In genomic region chr11:102722804-102723203, GRCh38 we compare ENCODE assay signal across 22 cellular contexts. TPM values are rescaled to one million over a fixed set of nuclear protein-coding genes. Genes with fewer than 3 reads are reported as not detected.
"Had no signal": no experiment of that assay in that cellular context is flagged by ENCODE, and none has a peak within 500 bp of the region (broad histone marks: within the 10 kb centered on the region; RNA-seq: fewer than 3 reads in every experiment).

No MANE protein-coding gene starts in this region.

- DNase-seq: activated CD4-positive, CD25-positive, alpha-beta regulatory T cell treated with anti-CD3 and anti-CD28 coated beads, Interleukin-2, amount 50 U/mL, for 72 hours; activated naive CD4-positive, alpha-beta T cell; activated T-cell treated with anti-CD3 and anti-CD28 coated beads for 4 hours; anterior cingulate cortex; cerebellar nuclear complex; dermis blood vessel endothelial cell; effector memory CD8-positive, alpha-beta T cell; foreskin keratinocyte; left ventricle myocardium superior; mesenchymal stem cell; nucleus accumbens; posterior cingulate gyrus; stimulated activated CD4-positive, alpha-beta T cell treated with anti-CD3 and anti-CD28 coated beads, Interleukin-2, amount 100 ng/mL, for 48 hours had no signal

- H3K36me3 Mint-ChIP-seq: natural killer cell treated with Interleukin-12 subunit alpha and Interleukin-12 subunit beta and Interleukin-15 and Interleukin-18, amount 100 ng/mL, for 72 hours; stimulated activated memory B cell treated with anti-CD40 and anti-IgM and Interleukin-4, amounts not matched to agents 10 μg/mL and 1 μg/mL and 100 μg/mL, for 72 hours had no signal

- H3K27ac ChIP-seq: foreskin keratinocyte, right atrium auricular region, tibial nerve, vagina had no signal

- H3K9me3 Mint-ChIP-seq: effector memory CD8-positive, alpha-beta T cell; stimulated activated memory B cell treated with anti-CD40 and anti-IgM and Interleukin-4, amounts not matched to agents 10 μg/mL and 1 μg/mL and 100 μg/mL, for 72 hours had no signal

- ATAC-seq: effector memory CD8-positive, alpha-beta T cell; foreskin keratinocyte; left ventricle myocardium superior; natural killer cell treated with Interleukin-12 subunit alpha and Interleukin-12 subunit beta and Interleukin-15 and Interleukin-18, amount 100 ng/mL, for 72 hours; stimulated activated memory B cell treated with anti-CD40 and anti-IgM and Interleukin-4, amounts not matched to agents 10 μg/mL and 1 μg/mL and 100 μg/mL, for 72 hours had no signal

- H3K4me1 Mint-ChIP-seq: stimulated activated memory B cell treated with anti-CD40 and anti-IgM and Interleukin-4, amounts not matched to agents 10 μg/mL and 1 μg/mL and 100 μg/mL, for 72 hours had no signal

- H3K4me1 ChIP-seq: right atrium auricular region, tibial nerve, vagina had no signal

- H3K27ac Mint-ChIP-seq: effector memory CD8-positive, alpha-beta T cell; natural killer cell treated with Interleukin-12 subunit alpha and Interleukin-12 subunit beta and Interleukin-15 and Interleukin-18, amount 100 ng/mL, for 72 hours; stimulated activated memory B cell treated with anti-CD40 and anti-IgM and Interleukin-4, amounts not matched to agents 10 μg/mL and 1 μg/mL and 100 μg/mL, for 72 hours had no signal

- H3K27me3 Mint-ChIP-seq: stimulated activated memory B cell treated with anti-CD40 and anti-IgM and Interleukin-4, amounts not matched to agents 10 μg/mL and 1 μg/mL and 100 μg/mL, for 72 hours had no signal

- H3K27me3 ChIP-seq: foreskin keratinocyte, right atrium auricular region, tibial nerve, vagina had no signal

- H3K4me3 ChIP-seq: right atrium auricular region, tibial nerve, vagina had no signal

- H3K9me3 ChIP-seq: vagina had no signal

- H3K4me3 Mint-ChIP-seq: effector memory CD8-positive, alpha-beta T cell; natural killer cell treated with Interleukin-12 subunit alpha and Interleukin-12 subunit beta and Interleukin-15 and Interleukin-18, amount 100 ng/mL, for 72 hours; stimulated activated memory B cell treated with anti-CD40 and anti-IgM and Interleukin-4, amounts not matched to agents 10 μg/mL and 1 μg/mL and 100 μg/mL, for 72 hours had no signal

- H3K36me3 ChIP-seq: right atrium auricular region, tibial nerve, vagina had no signal

RNA-seq across cellular contexts. Expression of gene MMP8, which starts 1.9 kb away (rescaled TPM):
- total RNA-seq: activated CD8-positive, alpha-beta memory T cell treated with anti-CD3 and anti-CD28 coated beads for 36 hours; dermis blood vessel endothelial cell; foreskin keratinocyte; kidney epithelial cell; left ventricle myocardium superior; natural killer cell treated with Interleukin-12 subunit alpha and Interleukin-12 subunit beta and Interleukin-15 and Interleukin-18, amount 100 ng/mL, for 72 hours; tibial nerve; vagina had no signal
- polyA plus RNA-seq: foreskin keratinocyte had no signal

RNA-seq across cellular contexts. Expression of gene MMP27, which starts 17.2 kb away (rescaled TPM):
- total RNA-seq: activated CD8-positive, alpha-beta memory T cell treated with anti-CD3 and anti-CD28 coated beads for 36 hours; dermis blood vessel endothelial cell; foreskin keratinocyte; kidney epithelial cell; left ventricle myocardium superior; natural killer cell treated with Interleukin-12 subunit alpha and Interleukin-12 subunit beta and Interleukin-15 and Interleukin-18, amount 100 ng/mL, for 72 hours; right atrium auricular region; skeletal muscle tissue; vagina had no signal
- polyA plus RNA-seq: foreskin keratinocyte had no signal

RNA-seq across cellular contexts. Expression of gene MMP10, which starts 57.6 kb away (rescaled TPM):
- total RNA-seq: activated CD8-positive, alpha-beta memory T cell treated with anti-CD3 and anti-CD28 coated beads for 36 hours; left ventricle myocardium superior; natural killer cell treated with Interleukin-12 subunit alpha and Interleukin-12 subunit beta and Interleukin-15 and Interleukin-18, amount 100 ng/mL, for 72 hours; right atrium auricular region; skeletal muscle tissue; subcutaneous adipose tissue; tibial nerve; vagina had no signal
